Comparison of ENCODE assay signal across 1 cellular context in genomic region chr3:113695818-113696645, GRCh38.
TF ChIP-seq lines count a peak whose summit lies in the region.

TSS of gene USF3 (minus strand) at chr3:113696642. CDS start at chr3:113674878, 21,764 bp downstream.

TF ChIP-seq in HepG2, 621 proteins besides CTCF, POLR2A, EP300 and RAD21 (continued from another document and continues in another):
- no peak for TF ChIP-seq TERF1 (CRISPR knock-in tag; IDR thresholded peaks at IDR 0.05)
- no peak for TF ChIP-seq ATF4 (CRISPR knock-in tag; IDR thresholded peaks at IDR 0.05)
- peak; percentile 55; the same call in 1 of the 2 replicates for TF ChIP-seq ZBTB25 (CRISPR knock-in tag; IDR thresholded peaks at IDR 0.05)
- no peak for TF ChIP-seq CCAR2 (optimal IDR thresholded peaks at IDR 0.05; ENCODE audit: low read depth, low read length)
- TF ChIP-seq MTF2 (CRISPR knock-in tag; IDR thresholded peaks at IDR 0.05; ENCODE audit: borderline replicate concordance): no peak
- TF ChIP-seq SRSF1 (optimal IDR thresholded peaks at IDR 0.05; ENCODE audit: low read depth, low read length): peak; percentile 67
- TF ChIP-seq NBN (conservative IDR thresholded peaks at IDR 0.05): no peak
- no peak for TF ChIP-seq CREB1 (IDR thresholded peaks at IDR 0.05)
- TF ChIP-seq CREB1 (CRISPR knock-in tag; IDR thresholded peaks at IDR 0.05): no peak
- no peak for TF ChIP-seq ZNF260 (CRISPR knock-in tag; IDR thresholded peaks at IDR 0.05; ENCODE audit: borderline replicate concordance, low read depth)
- TF ChIP-seq ARID4A (CRISPR knock-in tag; IDR thresholded peaks at IDR 0.05; ENCODE audit: borderline replicate concordance): peak; percentile 39; the same call in 1 of the 2 replicates
- 0 out of 2 replicates have a peak, but pooled peaks have one; percentile 51 for TF ChIP-seq NRL (CRISPR knock-in tag; IDR thresholded peaks at IDR 0.05; ENCODE audit: borderline replicate concordance)
- TF ChIP-seq JARID2 (CRISPR knock-in tag; IDR thresholded peaks at IDR 0.05; ENCODE audit: insufficient replicate concordance): no peak
- TF ChIP-seq SRSF4 (IDR thresholded peaks at IDR 0.05; ENCODE audit: low read depth, low read length, poor library complexity, severe bottlenecking): no peak
- TF ChIP-seq ZNF468 (CRISPR knock-in tag; IDR thresholded peaks at IDR 0.05): no peak
- TF ChIP-seq NR3C1 (CRISPR knock-in tag; IDR thresholded peaks at IDR 0.05): no peak
- TF ChIP-seq ZBTB42 (CRISPR knock-in tag; IDR thresholded peaks at IDR 0.05): no peak
- TF ChIP-seq ZNF160 (CRISPR knock-in tag; IDR thresholded peaks at IDR 0.05): no peak
- TF ChIP-seq KLF12 (CRISPR knock-in tag; IDR thresholded peaks at IDR 0.05; ENCODE audit: borderline replicate concordance): no peak
- no peak for TF ChIP-seq SP2 (CRISPR knock-in tag; IDR thresholded peaks at IDR 0.05)
- TF ChIP-seq GTF2F1 (IDR thresholded peaks at IDR 0.05; ENCODE audit: low read length): no peak
- no peak for TF ChIP-seq ZNF121 (CRISPR knock-in tag; IDR thresholded peaks at IDR 0.05)
- TF ChIP-seq TOPORS (CRISPR knock-in tag; IDR thresholded peaks at IDR 0.05): no peak
- TF ChIP-seq RBM39 (IDR thresholded peaks at IDR 0.05; ENCODE audit: low read depth, low read length, poor library complexity, severe bottlenecking): no peak
- peak; percentile 72 for TF ChIP-seq PHF8 (CRISPR knock-in tag; IDR thresholded peaks at IDR 0.05)
- no peak; the same call in 1 of the 2 replicates for TF ChIP-seq ZNF761 (CRISPR knock-in tag; conservative IDR thresholded peaks at IDR 0.05)
- TF ChIP-seq ZNF337 (CRISPR knock-in tag; IDR thresholded peaks at IDR 0.05; ENCODE audit: borderline replicate concordance, low read depth): no peak
- TF ChIP-seq ZNF780A (CRISPR knock-in tag; IDR thresholded peaks at IDR 0.05): no peak
- no peak for TF ChIP-seq ZNF256 (CRISPR knock-in tag; conservative IDR thresholded peaks at IDR 0.05)
- no peak for TF ChIP-seq ZFP36L1 (CRISPR knock-in tag; IDR thresholded peaks at IDR 0.05)
- no peak for TF ChIP-seq NR2F1 (CRISPR knock-in tag; IDR thresholded peaks at IDR 0.05)
- no peak for TF ChIP-seq ZNF782 (CRISPR knock-in tag; IDR thresholded peaks at IDR 0.05; ENCODE audit: borderline replicate concordance)
- TF ChIP-seq ZNF644 (CRISPR knock-in tag; IDR thresholded peaks at IDR 0.05; ENCODE audit: low read depth): no peak
- TF ChIP-seq NONO (IDR thresholded peaks at IDR 0.05): no peak
- TF ChIP-seq NONO (CRISPR knock-in tag; conservative IDR thresholded peaks at IDR 0.05): no peak; the same call in 1 of the 2 replicates
- 0 out of 2 replicates have a peak, but pooled peaks have one; percentile 48 for TF ChIP-seq ZNF776 (CRISPR knock-in tag; IDR thresholded peaks at IDR 0.05)
- TF ChIP-seq FOXM1 (CRISPR knock-in tag; IDR thresholded peaks at IDR 0.05): no peak
- no peak; the same call in 1 of the 2 replicates for TF ChIP-seq ZNF691 (CRISPR knock-in tag; IDR thresholded peaks at IDR 0.05; ENCODE audit: borderline replicate concordance, low read depth)
- no peak for TF ChIP-seq REPIN1 (CRISPR knock-in tag; IDR thresholded peaks at IDR 0.05; ENCODE audit: borderline replicate concordance, low read depth)
- TF ChIP-seq AHDC1 (CRISPR knock-in tag; IDR thresholded peaks at IDR 0.05; ENCODE audit: borderline replicate concordance): no peak
- no peak for TF ChIP-seq FIP1L1 (IDR thresholded peaks at IDR 0.05; ENCODE audit: borderline replicate concordance, insufficient read depth, low read depth, low read length)
- TF ChIP-seq ETS1 (CRISPR knock-in tag; IDR thresholded peaks at IDR 0.05): no peak
- TF ChIP-seq HOXA5 (CRISPR knock-in tag; IDR thresholded peaks at IDR 0.05): peak; percentile 54; the same call in 1 of the 2 replicates
- TF ChIP-seq SMARCE1 (IDR thresholded peaks at IDR 0.05; ENCODE audit: borderline replicate concordance): no peak
- TF ChIP-seq PHB2 (IDR thresholded peaks at IDR 0.05; ENCODE audit: partially characterized antibody): no peak
- no peak for TF ChIP-seq TCF7 (IDR thresholded peaks at IDR 0.05; ENCODE audit: low read depth)
- TF ChIP-seq RELA (CRISPR knock-in tag; IDR thresholded peaks at IDR 0.05): 0 out of 2 replicates have a peak, but pooled peaks have one; percentile 23
- no peak for TF ChIP-seq NCOA2 (CRISPR knock-in tag; IDR thresholded peaks at IDR 0.05)
- no peak for TF ChIP-seq ZNF569 (CRISPR knock-in tag; IDR thresholded peaks at IDR 0.05; ENCODE audit: borderline replicate concordance)
- TF ChIP-seq SYNCRIP (IDR thresholded peaks at IDR 0.05; ENCODE audit: insufficient read depth, low read depth, low read length): no peak
- peak; percentile 69; the same call in 1 of the 2 replicates for TF ChIP-seq SAFB2 (CRISPR knock-in tag; IDR thresholded peaks at IDR 0.05; ENCODE audit: borderline replicate concordance, low read depth)
- TF ChIP-seq GRHL1 (CRISPR knock-in tag; conservative IDR thresholded peaks at IDR 0.05): no peak
- TF ChIP-seq SCMH1 (CRISPR knock-in tag; IDR thresholded peaks at IDR 0.05; ENCODE audit: borderline replicate concordance): no peak
- no peak for TF ChIP-seq ZNF253 (CRISPR knock-in tag; IDR thresholded peaks at IDR 0.05; ENCODE audit: borderline replicate concordance)
- no peak for TF ChIP-seq HNRNPL (IDR thresholded peaks at IDR 0.05; ENCODE audit: low read depth, low read length)
